In the genomic region with DNA sequence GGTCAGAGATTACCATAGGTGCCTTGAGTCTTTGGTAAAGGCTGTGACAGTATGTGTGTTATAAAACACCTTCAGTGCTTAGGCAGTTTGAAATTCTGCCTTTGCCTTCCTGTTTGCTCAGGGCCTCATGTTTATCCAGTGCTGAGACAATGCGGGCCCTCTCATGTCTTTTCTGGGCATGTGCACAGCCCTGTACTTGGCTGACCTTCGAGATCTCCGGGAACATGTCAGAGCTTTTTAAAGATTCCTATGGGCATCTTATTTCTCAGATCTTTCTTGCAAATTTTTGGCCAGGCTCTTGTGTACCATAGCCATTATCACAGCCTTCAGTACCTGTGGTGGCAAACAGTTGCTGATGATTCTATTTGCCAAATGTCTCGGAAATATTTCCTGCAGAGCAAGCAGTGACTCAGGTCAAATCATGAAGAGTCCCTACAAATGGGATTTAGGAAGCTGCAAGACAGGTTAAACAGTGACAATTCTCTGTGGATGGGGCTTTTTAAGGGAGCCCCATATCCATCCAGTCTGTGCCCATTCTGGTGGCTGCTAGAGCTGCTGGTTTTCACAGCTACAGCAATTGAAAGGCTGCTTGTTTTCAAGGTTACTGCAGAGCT, we compare ENCODE assay signal across 14 cellular contexts. TPM values are rescaled to one million over a fixed set of nuclear protein-coding genes. Genes with fewer than 3 reads are reported as not detected.
DNase-seq lines count a peak whose midpoint lies in the region; ATAC-seq and TF ChIP-seq lines count a peak whose summit lies in the region.
"Had no signal": no experiment of that assay in that cellular context is flagged by ENCODE, and none has a peak within 500 bp of the region (broad histone marks: within the 10 kb centered on the region; RNA-seq: fewer than 3 reads in every experiment).

No MANE protein-coding gene starts in this region.

- TF ChIP-seq POLR2A in thyroid gland (IDR thresholded peaks at IDR 0.05): no peak

- no peaks in the 10 kb centered on the region for H3K27me3 ChIP-seq in thyroid gland
- H3K27me3 ChIP-seq: gastrocnemius medialis had no signal

- peaks cover 8 to 9% of the 10 kb centered on the region in 2 donors for H3K4me1 ChIP-seq in thyroid gland
- H3K4me1 ChIP-seq: gastrocnemius medialis had no signal

- no peaks in the 10 kb centered on the region for H3K9me3 ChIP-seq in thyroid gland
- H3K9me3 ChIP-seq: gastrocnemius medialis had no signal

- no peak for ATAC-seq in HG02610 (IDR thresholded peaks at IDR 0.05; ENCODE audit: unreplicated experiment)
- ATAC-seq: gastrocnemius medialis had no signal

- H3K27ac ChIP-seq in thyroid gland: peak overlapping the region in 2 of 3 donors; percentile 16 to 58
- H3K27ac ChIP-seq: gastrocnemius medialis had no signal

- DNase-seq in NCI-H2081 (lab: John Stamatoyannopoulos, UW) (peak; percentile 21 to 80), NCI-H2081 treated with DMSO at 0.1 percent for 48 hours (lab: John Stamatoyannopoulos, UW) (no peak), cerebellar cortex (ENCODE audit: low spot score) (peak; percentile 40), kidney tubule cell (ENCODE audit: low spot score) (peak; percentile 41), thyroid gland (peak; percentile 52 to 69), DMS 273 (lab: John Stamatoyannopoulos, UW; ENCODE audit: unreplicated experiment) (no peak), middle frontal gyrus (ENCODE audit: extremely low spot score, low spot score) (no peak)
- DNase-seq: 8988T; aorta; CD8-positive, alpha-beta memory T cell; gastrocnemius medialis; HCEC 1CT; MM.1S had no signal

- TF ChIP-seq CTCF in thyroid gland (IDR thresholded peaks at IDR 0.05): no peak

- 50 to 52% methylated on average over 4 of the region's 4 CpGs for WGBS in thyroid gland, 2 donors

- intact Hi-C loops in thyroid gland (cut with DNase I): no loop called here

- H3K36me3 ChIP-seq in thyroid gland: no peaks in the 10 kb centered on the region
- H3K36me3 ChIP-seq: gastrocnemius medialis had no signal

- H3K4me3 ChIP-seq in thyroid gland (replicated peaks in 1 of 3): no peak overlapping the region
- H3K4me3 ChIP-seq: gastrocnemius medialis had no signal

RNA-seq across cellular contexts. Expression of a gene that starts 42.1 kb away (rescaled TPM):
- 10 to 100 TPM; 13.2 to 38.3 (median 31.3) TPM for total RNA-seq in thyroid gland

Comparison
In these comparisons a context has a peak if more than half of its experiments do, and no peak if none do; other contexts are left out.
1. DNase-seq: peak in NCI-H2081 (2 of 2), cerebellar cortex (single experiment), kidney tubule cell (single experiment) and thyroid gland (2 of 2); none in NCI-H2081 treated with DMSO at 0.1 percent for 48 hours (single experiment), DMS 273 (single experiment) and middle frontal gyrus (single experiment).